ENCODE assay signal across 8 cellular contexts in the genomic region with DNA sequence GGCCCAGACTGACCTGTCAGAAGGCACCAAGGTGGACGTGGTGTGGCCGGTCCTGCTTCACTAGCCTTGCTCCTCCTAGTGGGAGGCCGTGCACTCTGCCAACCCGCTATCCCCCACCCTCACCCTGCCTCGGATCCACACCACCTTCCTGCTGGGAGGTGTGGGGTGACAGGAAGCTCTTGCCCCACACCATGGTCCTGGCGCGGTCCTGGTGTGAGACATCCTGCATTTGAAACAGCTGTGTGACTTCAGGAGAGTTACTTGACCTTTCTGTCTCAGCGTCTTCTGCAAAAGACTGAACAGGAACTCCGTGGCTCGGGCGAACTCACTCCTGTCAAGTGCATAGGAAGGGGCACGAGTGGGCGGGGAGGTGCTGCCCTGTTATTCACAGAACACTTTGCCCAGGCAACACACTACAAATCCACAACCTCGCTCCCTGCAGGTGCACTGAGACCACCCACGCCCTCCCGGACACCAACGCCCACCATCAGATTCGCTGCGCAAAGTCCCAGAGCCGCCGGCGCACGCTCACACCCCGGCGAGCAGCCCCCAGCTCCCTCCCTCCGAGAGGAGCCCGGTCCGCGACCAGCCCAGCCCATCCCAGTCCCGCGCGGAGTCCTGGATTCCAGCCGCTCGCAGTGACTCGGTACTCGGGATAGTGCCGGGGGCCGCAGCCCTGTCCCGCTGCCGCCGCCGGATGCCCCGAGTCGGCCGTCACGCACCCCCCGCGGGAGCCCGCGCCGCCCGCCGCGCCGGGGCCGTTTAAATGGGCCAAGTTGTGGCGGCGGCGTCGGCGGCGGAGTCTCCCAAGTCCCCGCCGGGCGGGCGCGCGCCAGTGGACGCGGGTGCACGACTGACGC. TPM values are rescaled to one million over a fixed set of nuclear protein-coding genes. Genes with fewer than 3 reads are reported as not detected.
DNase-seq lines count a peak whose midpoint lies in the region; ATAC-seq and TF ChIP-seq lines count a peak whose summit lies in the region.

A gene with protein sequence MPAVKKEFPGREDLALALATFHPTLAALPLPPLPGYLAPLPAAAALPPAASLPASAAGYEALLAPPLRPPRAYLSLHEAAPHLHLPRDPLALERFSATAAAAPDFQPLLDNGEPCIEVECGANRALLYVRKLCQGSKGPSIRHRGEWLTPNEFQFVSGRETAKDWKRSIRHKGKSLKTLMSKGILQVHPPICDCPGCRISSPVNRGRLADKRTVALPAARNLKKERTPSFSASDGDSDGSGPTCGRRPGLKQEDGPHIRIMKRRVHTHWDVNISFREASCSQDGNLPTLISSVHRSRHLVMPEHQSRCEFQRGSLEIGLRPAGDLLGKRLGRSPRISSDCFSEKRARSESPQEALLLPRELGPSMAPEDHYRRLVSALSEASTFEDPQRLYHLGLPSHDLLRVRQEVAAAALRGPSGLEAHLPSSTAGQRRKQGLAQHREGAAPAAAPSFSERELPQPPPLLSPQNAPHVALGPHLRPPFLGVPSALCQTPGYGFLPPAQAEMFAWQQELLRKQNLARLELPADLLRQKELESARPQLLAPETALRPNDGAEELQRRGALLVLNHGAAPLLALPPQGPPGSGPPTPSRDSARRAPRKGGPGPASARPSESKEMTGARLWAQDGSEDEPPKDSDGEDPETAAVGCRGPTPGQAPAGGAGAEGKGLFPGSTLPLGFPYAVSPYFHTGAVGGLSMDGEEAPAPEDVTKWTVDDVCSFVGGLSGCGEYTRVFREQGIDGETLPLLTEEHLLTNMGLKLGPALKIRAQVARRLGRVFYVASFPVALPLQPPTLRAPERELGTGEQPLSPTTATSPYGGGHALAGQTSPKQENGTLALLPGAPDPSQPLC (plus strand): TSS at position 793 of the 860 bp plus-strand sequence. CDS start 509 bp downstream, outside the sequence.

- H3K36me3 Mint-ChIP-seq in central memory CD8-positive, alpha-beta T cell (ENCODE audit: insufficient read depth): peaks cover 6% of the 10 kb centered on the region

- peak; percentile 53 for DNase-seq in DMS53 treated with DMSO at 0.1 percent for 48 hours (lab: John Stamatoyannopoulos, UW; ENCODE audit: unreplicated experiment)
- DNase-seq in NB4 (ENCODE audit: low read depth): peak; percentile 88
- peak in 1 of 2 donors; percentile 41 for DNase-seq in central memory CD8-positive, alpha-beta T cell (ENCODE audit: low spot score in 2 of 2)
- peak; percentile 91 for DNase-seq in islet precursor cell
- peak; percentile 88 for DNase-seq in spleen
- no peak for DNase-seq in 8988T

- peaks cover 0 to 100% (median 95%) of the 10 kb centered on the region in 7 donors for H3K27me3 ChIP-seq in spleen (replicated peaks in 1 of 7)

- peak within 1 kb of the TSS; percentile 71 for H3K4me3 Mint-ChIP-seq in central memory CD8-positive, alpha-beta T cell

- peaks cover 68% of the 10 kb centered on the region for H3K27me3 Mint-ChIP-seq in central memory CD8-positive, alpha-beta T cell

- H3K27ac ChIP-seq in VCaP: peak within 1 kb of the TSS; percentile 99
- peak within 1 kb of the TSS in 4 of 8 donors; percentile 28 to 80 (median 62) for H3K27ac ChIP-seq in spleen

- H3K4me3 ChIP-seq in NB4 (ENCODE audit: low read depth, low read length) (no peak within 1 kb of the TSS), spleen (peak within 1 kb of the TSS; percentile 22 to 75 (median 53))

- H3K9me3 ChIP-seq in spleen: no peaks in the 10 kb centered on the region

- H3K4me1 Mint-ChIP-seq in central memory CD8-positive, alpha-beta T cell: peaks cover 10% of the 10 kb centered on the region

- WGBS in spleen, 5 donors: 2 to 6% (median 3%) methylated on average over 23 to 72 of the region's 72 CpGs

- intact Hi-C loops in spleen (cut with DNase I; ENCODE audit: low total_unique reads): no loop called here

- peak; percentile 29 for ATAC-seq in central memory CD8-positive, alpha-beta T cell (replicated peaks; ENCODE audit: extremely low read depth, poor library complexity, severe bottlenecking)
- ATAC-seq in GM18505 (IDR thresholded peaks at IDR 0.05; ENCODE audit: unreplicated experiment): no peak

- TF ChIP-seq POLR2A in NB4 (IDR thresholded peaks at IDR 0.05; ENCODE audit: extremely low read depth, insufficient read length): no peak
- TF ChIP-seq POLR2A in spleen (IDR thresholded peaks at IDR 0.05): no peak
- TF ChIP-seq POLR2A in GM18505 (IDR thresholded peaks at IDR 0.05; ENCODE audit: borderline replicate concordance, extremely low read depth, insufficient read depth, insufficient read length): no peak

- no peak within 1 kb of the TSS for H3K27ac Mint-ChIP-seq in central memory CD8-positive, alpha-beta T cell (ENCODE audit: low read depth)

- no peaks in the 10 kb centered on the region for H3K36me3 ChIP-seq in spleen

- peaks cover 21 to 70% (median 51%) of the 10 kb centered on the region in 6 donors for H3K4me1 ChIP-seq in spleen

- no peaks in the 10 kb centered on the region for H3K9me3 Mint-ChIP-seq in central memory CD8-positive, alpha-beta T cell

- TF ChIP-seq CTCF in NB4 (IDR thresholded peaks at IDR 0.05; ENCODE audit: low read depth, low read length) (no peak), VCaP (conservative IDR thresholded peaks at IDR 0.05) (no peak; the same call in 1 of the 2 replicates), spleen (IDR thresholded peaks at IDR 0.05 in 8 of 11, conservative IDR thresholded peaks at IDR 0.05 in 3 of 11) (no peak)

RNA-seq across cellular contexts. Expression of the gene that starts here (rescaled TPM):
- 10 to 100 TPM in 5 of 7 donors, 1 to 10 TPM in 2; 7.5 to 37.0 (median 18.1) TPM for total RNA-seq in spleen
- polyA plus RNA-seq in spleen: 10 to 100 TPM in 2 of 3 donors, 1 to 10 TPM in 1; 7.7 to 33.2 (median 19.8) TPM
